Comparison of ENCODE assay signal across 10 cellular contexts in genomic region chr6:73985891-73986290, GRCh38.
DNase-seq lines count a peak whose midpoint lies in the region; ATAC-seq, FAIRE-seq and TF ChIP-seq lines count a peak whose summit lies in the region.
"Had no signal": no experiment of that assay in that cellular context is flagged by ENCODE, and none has a peak within 500 bp of the region (broad histone marks: within the 10 kb centered on the region; RNA-seq: fewer than 3 reads in every experiment).

No MANE protein-coding gene starts in this region.

- H3K18ac ChIP-seq in IMR-90 (ENCODE audit: low read depth, low read length), result peak overlapping the region; percentile 49; the same call in 1 of the 2 replicates

- H2BK15ac ChIP-seq in IMR-90 (ENCODE audit: low read depth, low read length), result no peak overlapping the region

- peak; percentile 89 for DNase-seq in BJ (ENCODE audit: low read depth)
- no peak for DNase-seq in IMR-90
- no peak for DNase-seq in GM12878 (ENCODE audit: low read depth, low spot score)
- no peak for DNase-seq in left lobe of liver (ENCODE audit: low spot score)
- no peak for DNase-seq in Right ventricle myocardium inferior (ENCODE audit: missing footprints)
- no peak for DNase-seq in stimulated activated CD8-positive, alpha-beta memory T cell treated with anti-CD3 and anti-CD28 coated beads, Interleukin-4, amount 100 ng/mL, for 48 hours
- DNase-seq in spleen, result no peak
- DNase-seq in activated gamma-delta T cell (lab: John Stamatoyannopoulos, UW), result no peak
- DNase-seq: DMS153, T-helper 9 cell had no signal

- H3K9me3 ChIP-seq in IMR-90 (ENCODE audit: control insufficient read depth, insufficient read depth, low read length), result no peaks in the 10 kb centered on the region
- no peaks in the 10 kb centered on the region for H3K9me3 ChIP-seq in GM12878 (replicated peaks; ENCODE audit: control insufficient read depth, insufficient read depth, low read length)
- peaks cover 0 to 7% (median 0%) of the 10 kb centered on the region in 8 donors for H3K9me3 ChIP-seq in spleen

- SMC1A ChIA-PET in GM12878 (lab: Charles Lee; ENCODE audit: uncharacterized antibody, unreplicated experiment), result interaction anchor here (0.7 kb wide), 1 partner anchor 1223 kb away, joined by 4 read pairs; no protein-coding TSS in a partner anchor

- H3K36me3 ChIP-seq in BJ (ENCODE audit: control insufficient read depth, insufficient read depth, low read length) (no peaks in the 10 kb centered on the region), IMR-90 (ENCODE audit: control insufficient read depth, insufficient read depth, low read length) (no peaks in the 10 kb centered on the region), GM12878 (ENCODE audit: control insufficient read depth in 2 of 2, insufficient read depth in 2 of 2, low read length in 1 of 2) (no peaks in the 10 kb centered on the region), spleen (no peaks in the 10 kb centered on the region)

- no peak for TF ChIP-seq EP300 in GM12878 (IDR thresholded peaks at IDR 0.05; ENCODE audit: borderline replicate concordance in 1 of 2, control insufficient read depth in 1 of 2, low read depth in 2 of 2, low read length in 2 of 2)

- in situ Hi-C loops in IMR-90 (cut with MboI; ENCODE audit: low sequenced_read_pairs) (no loop called here), GM12878 (cut with MboI) (loop anchor here (10.0 kb wide), 1 partner anchor 1229 kb away; no protein-coding TSS in a partner anchor)

- no peak overlapping the region for H3K23ac ChIP-seq in IMR-90 (ENCODE audit: low read depth, low read length)

- no peaks in the 10 kb centered on the region for H4K20me1 ChIP-seq in IMR-90 (ENCODE audit: insufficient read depth, low read length)
- no peaks in the 10 kb centered on the region for H4K20me1 ChIP-seq in GM12878 (ENCODE audit: control insufficient read depth, insufficient read depth)

- no peak overlapping the region for H3K27ac ChIP-seq in IMR-90 (ENCODE audit: insufficient read depth, low read length)
- H3K27ac ChIP-seq in GM12878 (ENCODE audit: control insufficient read depth, insufficient read depth), result no peak overlapping the region
- H3K27ac ChIP-seq in spleen, result no peak overlapping the region

- peak overlapping the region; percentile 1; the same call in 1 of the 2 replicates for H3K4ac ChIP-seq in IMR-90 (ENCODE audit: low read depth, low read length)

- BruUV-seq in IMR-90 (replicated peaks; lab: Mats Ljungman, UMichigan), result no TSS peak
- BruUV-seq in GM12878 (replicated peaks; lab: Mats Ljungman, UMichigan), result no TSS peak

- POLR2A ChIA-PET in BJ (lab: Charles Lee), result interaction anchor here (0.6 to 0.7 kb wide), 2 partner anchors 133 to 592 kb away, joined by 5 to 8 read pairs; no protein-coding TSS in a partner anchor
- POLR2A ChIA-PET in IMR-90 (lab: Charles Lee; ENCODE audit: unreplicated experiment), result no interaction called here
- POLR2A ChIA-PET in GM12878 (lab: Charles Lee), result no interaction called here

- H2BK5ac ChIP-seq in IMR-90 (ENCODE audit: low read depth, low read length, poor library complexity, severe bottlenecking), result peak overlapping the region; percentile 1

- peak overlapping the region; percentile 55; the same call in 1 of the 2 replicates for H2BK120ac ChIP-seq in IMR-90 (ENCODE audit: low read depth, low read length)

- TF ChIP-seq CTCF in BJ (IDR thresholded peaks at IDR 0.05; ENCODE audit: insufficient read depth, low read depth, low read length), result peak; percentile 45
- TF ChIP-seq CTCF in IMR-90 (conservative IDR thresholded peaks at IDR 0.05; ENCODE audit: low read depth, low read length), result no peak; the same call in 1 of the 2 replicates
- peak; percentile 6 to 16 (median 8); a peak in 2 of 6 replicates for TF ChIP-seq CTCF in GM12878 (IDR thresholded peaks at IDR 0.05 in 2 of 3, conservative IDR thresholded peaks at IDR 0.05 in 1 of 3; ENCODE audit: control insufficient read depth in 2 of 3, extremely low read depth in 1 of 3, insufficient read depth in 1 of 3, low read depth in 3 of 3, low read length in 3 of 3)
- no peak for TF ChIP-seq CTCF in spleen (IDR thresholded peaks at IDR 0.05 in 8 of 11, conservative IDR thresholded peaks at IDR 0.05 in 3 of 11)

- H3K4me1 ChIP-seq in IMR-90 (ENCODE audit: control insufficient read depth, insufficient read depth, low read length) (peaks cover 10% of the 10 kb centered on the region), GM12878 (ENCODE audit: control insufficient read depth, insufficient read depth, low read length) (no peaks in the 10 kb centered on the region), spleen (no peaks in the 10 kb centered on the region)

- dilution Hi-C loops in IMR-90 (cut with HindIII; ENCODE audit: low sequenced_read_pairs, unreplicated experiment), result no loop called here

- H2AFZ ChIP-seq in IMR-90 (replicated peaks; ENCODE audit: low read length, poor library complexity) (no peak overlapping the region), GM12878 (ENCODE audit: control insufficient read depth, low read depth, low read length) (no peak overlapping the region)

- no peak for FAIRE-seq in GM12878 (lab: Jason Lieb, UNC)

- H2AK5ac ChIP-seq in IMR-90 (ENCODE audit: low read depth, low read length), result no peak overlapping the region

- H4K8ac ChIP-seq in IMR-90 (ENCODE audit: low read depth in 2 of 2, low read length in 2 of 2), result no peak overlapping the region

- no peak overlapping the region for H3K56ac ChIP-seq in IMR-90 (ENCODE audit: extremely low read depth, insufficient read depth, low read length)

- ATAC-seq in IMR-90 (ENCODE audit: low read depth) (peak; percentile 19; the same call in 1 of the 2 replicates), GM12878 (peak; percentile 42; the same call in 1 of the 3 replicates), left lobe of liver (peak; percentile 38), Right ventricle myocardium inferior (no peak)

- H2AK9ac ChIP-seq in IMR-90 (replicated peaks; ENCODE audit: low read depth, low read length, poor library complexity), result no peak overlapping the region

- H3K4me2 ChIP-seq in IMR-90 (ENCODE audit: low read depth, low read length), result no peak overlapping the region
- no peak overlapping the region for H3K4me2 ChIP-seq in GM12878 (ENCODE audit: control insufficient read depth, insufficient read depth)

- intact Hi-C loops in IMR-90 (cut with micrococcal nuclease), result no loop called here
- intact Hi-C loops in GM12878 (cut with micrococcal nuclease; ENCODE audit: unreplicated experiment), result no loop called here
- intact Hi-C loops in Right ventricle myocardium inferior (cut with DNase I), result no loop called here
- intact Hi-C loops in spleen (cut with DNase I; ENCODE audit: low total_unique reads), result no loop called here

- WGBS in IMR-90 (ENCODE audit: extremely low coverage in 2 of 2, insufficient read length in 1 of 2), 2 experiments, result 80% methylated on average over 1 of the region's 2 CpGs; no CpG with 5 or more reads in 1 of the 2 experiments
- WGBS in GM12878 (ENCODE audit: insufficient coverage, insufficient replicate concordance, low lambda C conversion rate, missing lambda C conversion rate), result 0% methylated on average over 2 of the region's 2 CpGs
- WGBS in spleen, 5 donors, result 27 to 54% (median 35%) methylated on average over 2 of the region's 2 CpGs

- H3K27me3 ChIP-seq in BJ (ENCODE audit: control insufficient read depth, insufficient read depth, low read length) (no peaks in the 10 kb centered on the region), IMR-90 (ENCODE audit: control insufficient read depth, insufficient read depth, low read length) (no peaks in the 10 kb centered on the region), GM12878 (replicated peaks in 1 of 2; ENCODE audit: control insufficient read depth in 2 of 2, insufficient read depth in 2 of 2, low read length in 1 of 2) (no peaks in the 10 kb centered on the region), spleen (replicated peaks in 1 of 7) (no peaks in the 10 kb centered on the region)

- TF ChIP-seq POLR2A in IMR-90 (IDR thresholded peaks at IDR 0.05; ENCODE audit: low read depth, low read length) (no peak), GM12878 (IDR thresholded peaks at IDR 0.05; ENCODE audit: low read depth, low read length) (no peak), spleen (IDR thresholded peaks at IDR 0.05) (no peak)

- H3K79me2 ChIP-seq in GM12878 (ENCODE audit: control insufficient read depth, insufficient read depth, low read length), result no peaks in the 10 kb centered on the region

- CTCF ChIA-PET in BJ (lab: Yijun Ruan, JAX), result interaction anchor here (0.7 to 4.1 kb wide), 5 partner anchors 9 to 1224 kb away, joined by 3 to 24 read pairs (median 8); partner anchors contain the start of gene COL12A1
- CTCF ChIA-PET in IMR-90 (lab: Yijun Ruan, JAX), result interaction anchor here (0.7 to 1.0 kb wide), 5 partner anchors 10 to 133 kb away, joined by 3 to 5 read pairs (median 3); no protein-coding TSS in a partner anchor
- CTCF ChIA-PET in GM12878 (lab: Yijun Ruan, JAX), result interaction anchor here (2.5 kb wide), 1 partner anchor 1224 kb away, joined by 15 read pairs; no protein-coding TSS in a partner anchor

- no peak overlapping the region for H2BK20ac ChIP-seq in IMR-90 (ENCODE audit: low read depth, low read length)

- no peak overlapping the region; the same call in 1 of the 2 replicates for H3K14ac ChIP-seq in IMR-90 (replicated peaks; ENCODE audit: low read depth, low read length)

- RAD21 ChIA-PET in GM12878 (lab: Charles Lee; ENCODE audit: unreplicated experiment), result interaction anchor here (0.8 kb wide), 1 partner anchor 1223 kb away, joined by 4 read pairs; no protein-coding TSS in a partner anchor

- H3K9ac ChIP-seq in IMR-90 (ENCODE audit: low read depth, low read length) (no peak overlapping the region), GM12878 (ENCODE audit: control insufficient read depth, insufficient read depth, low read length) (no peak overlapping the region)

- TF ChIP-seq RAD21 in IMR-90 (IDR thresholded peaks at IDR 0.05; ENCODE audit: low read length) (no peak), GM12878 (IDR thresholded peaks at IDR 0.05; ENCODE audit: insufficient read depth, low read depth, low read length) (no peak)

- H3K9me1 ChIP-seq in IMR-90 (ENCODE audit: insufficient read depth, low read length), result peaks cover 3% of the 10 kb centered on the region

- no peak overlapping the region; the same call in 1 of the 2 replicates for H4K5ac ChIP-seq in IMR-90 (ENCODE audit: low read depth, low read length)

- H4K91ac ChIP-seq in IMR-90 (ENCODE audit: insufficient read depth, low read depth, low read length), result no peak overlapping the region

- no peaks in the 10 kb centered on the region for H3K79me1 ChIP-seq in IMR-90 (ENCODE audit: low read depth in 1 of 2, low read length in 2 of 2)

- H3K4me3 ChIP-seq in BJ (ENCODE audit: low read depth, low read length), result no peak overlapping the region
- no peak overlapping the region for H3K4me3 ChIP-seq in IMR-90 (ENCODE audit: insufficient read depth, low read depth, low read length)
- no peak overlapping the region for H3K4me3 ChIP-seq in GM12878
- H3K4me3 ChIP-seq in spleen, result no peak overlapping the region

TF ChIP-seq in IMR-90, 13 proteins besides CTCF, POLR2A, EP300 and RAD21 (continues in another document):
- TF ChIP-seq MAFK (IDR thresholded peaks at IDR 0.05; ENCODE audit: low read depth, low read length) (no peak), CHD1 (IDR thresholded peaks at IDR 0.05; ENCODE audit: low read depth, low read length) (no peak)

TF ChIP-seq in GM12878, 131 proteins besides CTCF, POLR2A, EP300 and RAD21 (continues in another document):
- no peak for TF ChIP-seq STAT1 (conservative IDR thresholded peaks at IDR 0.05)

Comparison
In these comparisons a context has a peak if more than half of its experiments do, and no peak if none do; other contexts are left out.
1. CTCF ChIP-seq: peak in BJ (single experiment) and GM12878 (3 of 3); none in IMR-90 (single experiment) and spleen (0 of 11).